Comparison of ENCODE assay signal across 1 cellular context in genomic region chrX:26664919-26665318, GRCh38.
TF ChIP-seq lines count a peak whose summit lies in the region.

No MANE protein-coding gene starts in this region.

TF ChIP-seq in SK-N-SH, 30 proteins besides CTCF, POLR2A, EP300 and RAD21 (continued from another document):
- TF ChIP-seq ZBTB33 (IDR thresholded peaks at IDR 0.05; ENCODE audit: borderline replicate concordance, low read depth) = no peak
- no peak for TF ChIP-seq RXRA (IDR thresholded peaks at IDR 0.05; ENCODE audit: borderline replicate concordance, low read depth)
- TF ChIP-seq MXI1 (IDR thresholded peaks at IDR 0.05; ENCODE audit: low read depth, low read length) = no peak
- TF ChIP-seq EZH2phosphoT487 (IDR thresholded peaks at IDR 0.05; ENCODE audit: borderline replicate concordance, low read depth) = no peak
- TF ChIP-seq USF1 (IDR thresholded peaks at IDR 0.05; ENCODE audit: borderline replicate concordance, low read depth) = no peak
